Comparison of ENCODE assay signal across 9 cellular contexts in the genomic region with DNA sequence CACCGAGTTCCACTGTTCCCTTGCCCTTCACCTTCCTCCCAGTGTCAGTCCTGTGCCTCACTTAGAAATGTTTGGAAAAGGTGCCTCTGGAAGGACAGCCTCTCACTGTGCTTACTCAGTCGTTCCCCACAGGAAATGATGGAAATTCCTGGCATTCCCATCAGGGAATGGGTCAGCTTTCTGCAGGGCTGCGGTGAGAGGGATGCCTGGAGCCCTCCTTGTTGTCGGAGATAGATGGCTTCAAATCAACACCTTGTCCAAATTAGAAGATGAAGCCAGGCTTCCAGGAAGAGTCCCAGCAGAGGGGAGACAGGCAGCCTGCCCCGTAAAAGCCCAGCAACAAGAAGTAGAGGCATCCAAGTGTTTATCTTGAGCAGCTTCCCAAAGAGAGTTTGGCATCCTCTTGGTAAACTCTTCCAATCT. TPM values are rescaled to one million over a fixed set of nuclear protein-coding genes. Genes with fewer than 3 reads are reported as not detected.
DNase-seq lines count a peak whose midpoint lies in the region; ATAC-seq and TF ChIP-seq lines count a peak whose summit lies in the region.
"Had no signal": no experiment of that assay in that cellular context is flagged by ENCODE, and none has a peak within 500 bp of the region (broad histone marks: within the 10 kb centered on the region; RNA-seq: fewer than 3 reads in every experiment).

No MANE protein-coding gene starts in this region.

- TF ChIP-seq EP300 in gastroesophageal sphincter (IDR thresholded peaks at IDR 0.05) = no peak

- H3K4me3 ChIP-seq in gastroesophageal sphincter (no peak overlapping the region), esophagus squamous epithelium (no peak overlapping the region)

- TF ChIP-seq CTCF in gastroesophageal sphincter (IDR thresholded peaks at IDR 0.05) (no peak), omental fat pad (IDR thresholded peaks at IDR 0.05) (no peak), esophagus squamous epithelium (IDR thresholded peaks at IDR 0.05) (no peak)

- intact Hi-C loops in posterior vena cava (cut with DNase I) (no loop called here), esophagus squamous epithelium (cut with DNase I) (no loop called here)

- peak; percentile 85 for ATAC-seq in SK-N-SH treated with all-trans-retinoic acid at 6 μM for 48 hours
- ATAC-seq in gastroesophageal sphincter = peak; percentile 31
- ATAC-seq in omental fat pad (ENCODE audit: low FRiP score) = peak; percentile 45

- 8 to 11% methylated on average over 1 to 5 of the region's 5 CpGs for WGBS in gastroesophageal sphincter (ENCODE audit: low coverage in 1 of 2), 2 donors
- WGBS in esophagus squamous epithelium, 2 donors = 45 to 63% methylated on average over 1 to 5 of the region's 5 CpGs

- H3K36me3 ChIP-seq in gastroesophageal sphincter (no peaks in the 10 kb centered on the region), esophagus squamous epithelium (no peaks in the 10 kb centered on the region)

- peak; percentile 88 for DNase-seq in ELF-1 (ENCODE audit: low read depth, low spot score)
- no peak for DNase-seq in omental fat pad (ENCODE audit: low spot score)
- no peak for DNase-seq in stimulated activated CD8-positive, alpha-beta memory T cell treated with anti-CD3 and anti-CD28 coated beads, Interleukin-4, amount 100 ng/mL, for 48 hours
- no peak for DNase-seq in posterior vena cava (ENCODE audit: low spot score)
- DNase-seq in esophagus squamous epithelium (lab: John Stamatoyannopoulos, UW) = no peak
- DNase-seq in activated gamma-delta T cell treated with Interleukin-2 at 50 U/mL for 16 hours = no peak
- DNase-seq: NCI-H1417 had no signal

- no peaks in the 10 kb centered on the region for H3K27me3 ChIP-seq in gastroesophageal sphincter
- H3K27me3 ChIP-seq in esophagus squamous epithelium = no peaks in the 10 kb centered on the region

- H3K9me3 ChIP-seq in gastroesophageal sphincter (no peaks in the 10 kb centered on the region), esophagus squamous epithelium (no peaks in the 10 kb centered on the region)

- TF ChIP-seq POLR2A in gastroesophageal sphincter (IDR thresholded peaks at IDR 0.05) (no peak), esophagus squamous epithelium (IDR thresholded peaks at IDR 0.05) (no peak)

- peaks cover 0 to 86% (median 7%) of the 10 kb centered on the region in 3 donors for H3K4me1 ChIP-seq in gastroesophageal sphincter
- H3K4me1 ChIP-seq in esophagus squamous epithelium = peaks cover 0 to 26% (median 3%) of the 10 kb centered on the region in 3 donors

- peak overlapping the region; percentile 30 to 79 (median 70) for H3K27ac ChIP-seq in gastroesophageal sphincter
- peak overlapping the region in 2 of 4 donors; percentile 31 to 59 for H3K27ac ChIP-seq in esophagus squamous epithelium

TF ChIP-seq in SK-N-SH treated with all-trans-retinoic acid at 6 μM for 48 hours, 23 proteins besides CTCF, POLR2A, EP300 and RAD21:
- no peak for TF ChIP-seq TCF4 (CRISPR knock-in tag; IDR thresholded peaks at IDR 0.05; ENCODE audit: borderline replicate concordance)
- TF ChIP-seq TOX (CRISPR knock-in tag; IDR thresholded peaks at IDR 0.05; ENCODE audit: borderline replicate concordance) = peak; percentile 40; the same call in 1 of the 2 replicates
- TF ChIP-seq RARB (CRISPR knock-in tag; IDR thresholded peaks at IDR 0.05) = no peak
- 0 out of 2 replicates have a peak, but pooled peaks have one; percentile 20 for TF ChIP-seq ZC3H10 (CRISPR knock-in tag; IDR thresholded peaks at IDR 0.05)
- TF ChIP-seq ZNF565 (CRISPR knock-in tag; conservative IDR thresholded peaks at IDR 0.05; ENCODE audit: low read depth) = no peak
- TF ChIP-seq, protein P1, sequence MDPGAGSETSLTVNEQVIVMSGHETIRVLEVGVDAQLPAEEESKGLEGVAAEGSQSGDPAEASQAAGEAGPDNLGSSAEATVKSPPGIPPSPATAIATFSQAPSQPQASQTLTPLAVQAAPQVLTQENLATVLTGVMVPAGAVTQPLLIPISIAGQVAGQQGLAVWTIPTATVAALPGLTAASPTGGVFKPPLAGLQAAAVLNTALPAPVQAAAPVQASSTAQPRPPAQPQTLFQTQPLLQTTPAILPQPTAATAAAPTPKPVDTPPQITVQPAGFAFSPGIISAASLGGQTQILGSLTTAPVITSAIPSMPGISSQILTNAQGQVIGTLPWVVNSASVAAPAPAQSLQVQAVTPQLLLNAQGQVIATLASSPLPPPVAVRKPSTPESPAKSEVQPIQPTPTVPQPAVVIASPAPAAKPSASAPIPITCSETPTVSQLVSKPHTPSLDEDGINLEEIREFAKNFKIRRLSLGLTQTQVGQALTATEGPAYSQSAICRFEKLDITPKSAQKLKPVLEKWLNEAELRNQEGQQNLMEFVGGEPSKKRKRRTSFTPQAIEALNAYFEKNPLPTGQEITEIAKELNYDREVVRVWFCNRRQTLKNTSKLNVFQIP (CRISPR knock-in tag; IDR thresholded peaks at IDR 0.05; ENCODE audit: borderline replicate concordance, low read depth) = no peak

RNA-seq across cellular contexts. Expression of a gene that starts 25.3 kb away (rescaled TPM):
- 10 to 100 TPM; 21.2 to 40.1 (median 37.1) TPM for total RNA-seq in gastroesophageal sphincter
- total RNA-seq in omental fat pad = 10 to 100 TPM; 25.3 to 54.8 (median 42.7) TPM
- total RNA-seq in posterior vena cava = 10 to 100 TPM; 23.0 to 54.9 TPM
- total RNA-seq in esophagus squamous epithelium = 10 to 100 TPM in 1 of 4 donors, 1 to 10 TPM in 3; 1.4 to 12.2 (median 4.0) TPM

Comparison
In these comparisons a context has a peak if more than half of its experiments do, and no peak if none do; other contexts are left out.
1. ATAC-seq: peak in every context shown above with its lines; median percentile 85 in SK-N-SH treated with all-trans-retinoic acid at 6 μM for 48 hours; 45 in omental fat pad; 31 in gastroesophageal sphincter.